ENCODE assay signal across 9 cellular contexts in the genomic region with DNA sequence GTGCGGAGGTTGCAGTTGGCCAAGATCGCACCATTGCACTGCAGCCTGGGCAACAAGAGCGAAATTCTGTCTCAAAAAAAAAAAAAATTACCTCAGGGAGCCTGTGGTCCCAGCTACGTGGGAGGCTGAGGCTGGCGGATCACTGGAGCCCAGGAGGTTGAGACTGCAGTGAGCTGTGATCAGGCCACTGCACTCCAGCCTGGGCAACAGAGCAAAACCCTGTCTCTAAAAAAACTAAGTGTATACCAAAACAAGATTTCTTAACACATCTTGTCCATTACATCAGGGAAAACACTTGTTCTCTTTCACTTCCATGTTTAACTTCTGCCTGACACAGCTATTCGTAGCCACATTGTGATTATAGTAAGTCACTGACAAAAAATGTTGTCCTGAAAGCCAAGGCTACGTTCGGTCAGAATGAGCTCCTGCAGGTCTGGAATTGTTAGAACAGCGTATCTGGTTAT. TPM values are rescaled to one million over a fixed set of nuclear protein-coding genes. Genes with fewer than 3 reads are reported as not detected.
A peak's percentile ranks its signal among the peaks of the same experiment; 100 is the strongest.
DNase-seq lines count a peak whose midpoint lies in the region; ATAC-seq and TF ChIP-seq lines count a peak whose summit lies in the region.
"Had no signal": no experiment of that assay in that cellular context is flagged by ENCODE, and none has a peak within 500 bp of the region (broad histone marks: within the 10 kb centered on the region; RNA-seq: fewer than 3 reads in every experiment).

No MANE protein-coding gene starts in this region.

- H3K36me3 ChIP-seq in Karpas-422 (ENCODE audit: insufficient read depth, low read length), result no peaks in the 10 kb centered on the region

- CTCF ChIA-PET in CD4-positive, alpha-beta T cell (lab: Charles Lee), result interaction anchor here (0.6 to 2.6 kb wide), 4 partner anchors 26 to 142 kb away, joined by 3 to 16 read pairs (median 6); no protein-coding TSS in a partner anchor

- peak overlapping the region; percentile 90 for H3K9ac ChIP-seq in Karpas-422 (ENCODE audit: low read length)

- no peak for TF ChIP-seq CTCF in CD4-positive, alpha-beta T cell (IDR thresholded peaks at IDR 0.05)
- no peak for TF ChIP-seq CTCF in cardiac fibroblast (IDR thresholded peaks at IDR 0.05; ENCODE audit: low read depth, low read length)
- TF ChIP-seq CTCF in omental fat pad (IDR thresholded peaks at IDR 0.05), result no peak

- POLR2A ChIA-PET in CD4-positive, alpha-beta T cell (lab: Charles Lee), result interaction anchor here (1.1 to 3.9 kb wide), 7 partner anchors 8 to 160 kb away, joined by 4 to 41 read pairs (median 15); a partner anchor contains a TSS

- no peaks in the 10 kb centered on the region for H3K27me3 Mint-ChIP-seq in CD4-positive, alpha-beta T cell
- H3K27me3 Mint-ChIP-seq in natural killer cell treated with Interleukin-12 subunit alpha and Interleukin-12 subunit beta and Interleukin-15 and Interleukin-18, amount 100 ng/mL, for 72 hours, result no peaks in the 10 kb centered on the region

- no peaks in the 10 kb centered on the region for H3K27me3 ChIP-seq in CD4-positive, alpha-beta T cell (ENCODE audit: control insufficient read depth, insufficient read depth, low read length)
- no peaks in the 10 kb centered on the region for H3K27me3 ChIP-seq in Karpas-422 (ENCODE audit: low read length)

- no peak overlapping the region for H2AFZ ChIP-seq in Karpas-422 (ENCODE audit: low read length)

- H3K9me2 ChIP-seq in Karpas-422 (replicated peaks; ENCODE audit: insufficient read depth, low read length), result no peaks in the 10 kb centered on the region

- no peaks in the 10 kb centered on the region for H4K20me1 ChIP-seq in Karpas-422 (ENCODE audit: insufficient read depth, low read depth, low read length)

- intact Hi-C loops in CD4-positive, alpha-beta T cell (cut with DNase I, micrococcal nuclease), result loop anchor here (5.0 to 10.0 kb wide), 2 partner anchors 100 to 132 kb away; a partner anchor contains a TSS

- no peak for ATAC-seq in CD4-positive, alpha-beta T cell (ENCODE audit: poor library complexity)
- no peak for ATAC-seq in natural killer cell treated with Interleukin-12 subunit alpha and Interleukin-12 subunit beta and Interleukin-15 and Interleukin-18, amount 100 ng/mL, for 72 hours
- ATAC-seq in HG02973 (IDR thresholded peaks at IDR 0.05; ENCODE audit: unreplicated experiment) (no peak), omental fat pad (ENCODE audit: low FRiP score) (no peak)

- H3K4me3 ChIP-seq in Karpas-422 (ENCODE audit: low read length) (peak overlapping the region; percentile 84; the same call in 1 of the 2 replicates), cardiac fibroblast (replicated peaks in 1 of 2; ENCODE audit: low read depth in 2 of 2, low read length in 2 of 2) (peak overlapping the region in 1 of 2 donors; percentile 80)

- peaks cover 37% of the 10 kb centered on the region for H3K4me1 Mint-ChIP-seq in CD4-positive, alpha-beta T cell (ENCODE audit: low read depth)
- peaks cover 21 to 22% of the 10 kb centered on the region in 2 donors for H3K4me1 Mint-ChIP-seq in natural killer cell treated with Interleukin-12 subunit alpha and Interleukin-12 subunit beta and Interleukin-15 and Interleukin-18, amount 100 ng/mL, for 72 hours (ENCODE audit: low read depth in 2 of 2)

- H3K36me3 Mint-ChIP-seq in CD4-positive, alpha-beta T cell (ENCODE audit: low read depth), result peaks cover 10% of the 10 kb centered on the region
- no peaks in the 10 kb centered on the region for H3K36me3 Mint-ChIP-seq in natural killer cell treated with Interleukin-12 subunit alpha and Interleukin-12 subunit beta and Interleukin-15 and Interleukin-18, amount 100 ng/mL, for 72 hours

- H3K4me1 ChIP-seq in Karpas-422 (ENCODE audit: low read length), result peaks cover 40% of the 10 kb centered on the region

- peak overlapping the region; percentile 74 for H3K27ac Mint-ChIP-seq in CD4-positive, alpha-beta T cell
- peak overlapping the region; percentile 63 to 95 for H3K27ac Mint-ChIP-seq in natural killer cell treated with Interleukin-12 subunit alpha and Interleukin-12 subunit beta and Interleukin-15 and Interleukin-18, amount 100 ng/mL, for 72 hours

- no peaks in the 10 kb centered on the region for H3K9me3 ChIP-seq in CD4-positive, alpha-beta T cell (ENCODE audit: control insufficient read depth, low read length)
- no peaks in the 10 kb centered on the region for H3K9me3 ChIP-seq in Karpas-422 (ENCODE audit: low read length)

- no peaks in the 10 kb centered on the region for H3K9me3 Mint-ChIP-seq in CD4-positive, alpha-beta T cell
- no peaks in the 10 kb centered on the region for H3K9me3 Mint-ChIP-seq in natural killer cell treated with Interleukin-12 subunit alpha and Interleukin-12 subunit beta and Interleukin-15 and Interleukin-18, amount 100 ng/mL, for 72 hours

- peak overlapping the region; percentile 74 for H3K4me2 ChIP-seq in Karpas-422 (ENCODE audit: low read depth, low read length, poor library complexity, severe bottlenecking)

- peak overlapping the region; percentile 68 for H3K4me3 Mint-ChIP-seq in CD4-positive, alpha-beta T cell
- peak overlapping the region; percentile 36 for H3K4me3 Mint-ChIP-seq in natural killer cell treated with Interleukin-12 subunit alpha and Interleukin-12 subunit beta and Interleukin-15 and Interleukin-18, amount 100 ng/mL, for 72 hours

- no peak overlapping the region for H3K27ac ChIP-seq in CD4-positive, alpha-beta T cell (ENCODE audit: low read depth, low read length)
- H3K27ac ChIP-seq in Karpas-422 (ENCODE audit: low read length), result peak overlapping the region; percentile 96

- peaks cover 23% of the 10 kb centered on the region for H3K79me2 ChIP-seq in Karpas-422 (ENCODE audit: low read length)

- DNase-seq in CD4-positive, alpha-beta T cell, result no peak
- DNase-seq in Karpas-422 (peak; percentile 54), cardiac fibroblast (ENCODE audit: low read depth in 2 of 2) (peak; percentile 33 to 83), omental fat pad (ENCODE audit: low spot score) (no peak), NCI-H82 (lab: John Stamatoyannopoulos, UW) (no peak), amygdala (lab: John Stamatoyannopoulos, UW) (no peak)
- no peak for DNase-seq in natural killer cell treated with Interleukin-12 subunit alpha and Interleukin-12 subunit beta and Interleukin-15 and Interleukin-18, amount 100 ng/mL, for 72 hours (ENCODE audit: low spot score)

RNA-seq across cellular contexts. Expression of a gene that starts 1.4 kb away (rescaled TPM):
- 10 to 100 TPM; 21.0 to 22.0 TPM for total RNA-seq in CD4-positive, alpha-beta T cell
- total RNA-seq in Karpas-422 (2014; rRNA removed; shearing (Covaris generic); ENCODE audit: low replicate concordance), result 25.4 and 32.8 TPM in 2 replicates
- 10 to 100 TPM; 15.3 to 20.3 TPM for total RNA-seq in natural killer cell treated with Interleukin-12 subunit alpha and Interleukin-12 subunit beta and Interleukin-15 and Interleukin-18, amount 100 ng/mL, for 72 hours
- 10 to 100 TPM; 16.9 to 31.5 (median 21.1) TPM for total RNA-seq in omental fat pad

RNA-seq across cellular contexts. Expression of a gene that starts 2.0 kb away (rescaled TPM):
- 10 to 100 TPM; 68.4 to 79.6 TPM for total RNA-seq in CD4-positive, alpha-beta T cell
- total RNA-seq in Karpas-422 (2014; rRNA removed; shearing (Covaris generic); ENCODE audit: low replicate concordance), result 35.9 and 57.3 TPM in 2 replicates
- 10 to 100 TPM; 23.2 to 83.6 TPM for total RNA-seq in natural killer cell treated with Interleukin-12 subunit alpha and Interleukin-12 subunit beta and Interleukin-15 and Interleukin-18, amount 100 ng/mL, for 72 hours
- 10 to 100 TPM; 20.3 to 29.0 (median 23.0) TPM for total RNA-seq in omental fat pad

RNA-seq across cellular contexts. Expression of a gene that starts 9.0 kb away (rescaled TPM):
- 1 to 10 TPM; 3.5 to 4.0 TPM for total RNA-seq in CD4-positive, alpha-beta T cell
- total RNA-seq in Karpas-422 (2014; rRNA removed; shearing (Covaris generic); ENCODE audit: low replicate concordance), result 2.3 and 10.4 TPM in 2 replicates
- total RNA-seq in natural killer cell treated with Interleukin-12 subunit alpha and Interleukin-12 subunit beta and Interleukin-15 and Interleukin-18, amount 100 ng/mL, for 72 hours, result 10 to 100 TPM in 1 of 2 donors, 1 to 10 TPM in 1; 2.9 to 13.0 TPM
- total RNA-seq in omental fat pad, result 10 to 100 TPM; 14.1 to 27.6 (median 22.3) TPM

RNA-seq across cellular contexts. Expression of a gene that starts 50.2 kb away (rescaled TPM):
- 10 to 100 TPM; 26.2 to 27.7 TPM for total RNA-seq in CD4-positive, alpha-beta T cell
- 127 and 177 TPM in 2 replicates for total RNA-seq in Karpas-422 (2014; rRNA removed; shearing (Covaris generic); ENCODE audit: low replicate concordance)
- total RNA-seq in natural killer cell treated with Interleukin-12 subunit alpha and Interleukin-12 subunit beta and Interleukin-15 and Interleukin-18, amount 100 ng/mL, for 72 hours, result 100 to 1,000 TPM; 201 to 242 TPM
- 100 to 1,000 TPM; 183 to 295 (median 239) TPM for total RNA-seq in omental fat pad

RNA-seq across cellular contexts. Expression of a gene that starts 60.0 kb away (rescaled TPM):
- total RNA-seq in CD4-positive, alpha-beta T cell, result under 1 TPM; 0.70 to 0.82 TPM
- total RNA-seq in Karpas-422 (2014; rRNA removed; shearing (Covaris generic); ENCODE audit: low replicate concordance), result not detected in 2 replicates
- total RNA-seq in natural killer cell treated with Interleukin-12 subunit alpha and Interleukin-12 subunit beta and Interleukin-15 and Interleukin-18, amount 100 ng/mL, for 72 hours, result 1 to 10 TPM in 1 of 2 donors, under 1 TPM in 1; 0.48 to 1.3 TPM
- total RNA-seq in omental fat pad, result under 1 TPM in 1 of 4 donors, not detected in 3; 0.50 TPM
- total RNA-seq: RPMI7951 had no signal

Comparison
In these comparisons a context has a peak if more than half of its experiments do, and no peak if none do; other contexts are left out.
1. DNase-seq: peak in Karpas-422 (single experiment) and cardiac fibroblast (2 of 2); none in CD4-positive, alpha-beta T cell (0 of 10), natural killer cell treated with Interleukin-12 subunit alpha and Interleukin-12 subunit beta and Interleukin-15 and Interleukin-18, amount 100 ng/mL, for 72 hours (single experiment), omental fat pad (single experiment), NCI-H82 (single experiment) and amygdala (0 of 56).